18 cellular contexts compared by ENCODE assay signal in the genomic region with DNA sequence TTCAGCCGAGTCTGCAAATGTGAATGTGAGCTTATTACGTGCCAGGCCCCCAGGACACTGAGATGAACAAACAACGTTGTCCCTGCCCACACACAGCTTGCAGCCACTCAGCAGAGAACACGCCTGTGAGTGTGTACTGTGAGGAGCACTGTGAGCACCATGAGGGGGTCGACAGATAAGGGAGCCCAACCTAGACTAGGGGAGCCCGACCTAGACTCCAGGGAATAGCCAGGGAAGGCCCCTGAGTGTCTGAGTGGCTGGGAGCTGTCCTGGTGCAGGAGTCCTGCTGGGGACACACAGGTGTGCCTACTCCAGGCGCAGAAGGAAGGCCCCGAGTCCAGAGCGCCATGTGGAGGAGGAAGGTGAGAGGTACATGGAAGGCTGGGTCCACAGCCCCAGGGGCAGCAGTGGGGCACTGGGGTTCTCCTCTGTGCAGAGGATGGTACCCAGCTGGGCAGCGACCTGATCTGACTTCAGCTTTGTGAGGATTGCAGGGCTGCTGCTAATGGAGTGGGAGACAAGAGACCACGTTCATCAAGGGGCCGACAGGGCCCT. TPM values are rescaled to one million over a fixed set of nuclear protein-coding genes. Genes with fewer than 3 reads are reported as not detected.
A peak's percentile ranks its signal among the peaks of the same experiment; 100 is the strongest.
DNase-seq lines count a peak whose midpoint lies in the region; ATAC-seq, FAIRE-seq and TF ChIP-seq lines count a peak whose summit lies in the region.
"Had no signal": no experiment of that assay in that cellular context is flagged by ENCODE, and none has a peak within 500 bp of the region (broad histone marks: within the 10 kb centered on the region; RNA-seq: fewer than 3 reads in every experiment).

No MANE protein-coding gene starts in this region.

- ATAC-seq in SK-N-SH treated with all-trans-retinoic acid at 6 μM for 48 hours (peak; percentile 31; the same call in 2 of the 3 replicates), left lobe of liver (peak; percentile 23), HG03108 (IDR thresholded peaks at IDR 0.05; ENCODE audit: unreplicated experiment) (no peak)
- ATAC-seq: activated naive CD8-positive, alpha-beta T cell treated with anti-CD3 and anti-CD28 coated beads, Interleukin-2, amount 50 U/mL, for 24 hours; HCT116; naive thymus-derived CD4-positive, alpha-beta T cell had no signal

- no peaks in the 10 kb centered on the region for H3K9me3 ChIP-seq in small intestine (ENCODE audit: control insufficient read depth, low read depth)
- H3K9me3 ChIP-seq: Caco-2, SJSA1 had no signal

- H3K4me1 ChIP-seq in small intestine (ENCODE audit: control insufficient read depth in 2 of 2, insufficient read depth in 1 of 2, low read depth in 1 of 2, low read length in 1 of 2) = peaks cover 4 to 8% of the 10 kb centered on the region in 2 donors

- FAIRE-seq in small intestine (lab: Jason Lieb, UNC) = no peak
- FAIRE-seq: HTR-8/SVneo had no signal

- WGBS in small intestine, 3 donors = 21 to 48% (median 30%) methylated on average over 10 to 12 of the region's 12 CpGs

- H3K27me3 ChIP-seq in small intestine (ENCODE audit: control insufficient read depth in 2 of 2, insufficient read depth in 2 of 2, low read length in 2 of 2) = no peaks in the 10 kb centered on the region
- H3K27me3 ChIP-seq: SJSA1 had no signal

- DNase-seq in NCI-H1092 treated with DMSO at 0.1 percent for 48 hours (lab: John Stamatoyannopoulos, UW) (peak; percentile 81), NCI-H1092 (lab: John Stamatoyannopoulos, UW) (no peak), left lobe of liver (ENCODE audit: low spot score) (no peak), small intestine (peak; percentile 40), NCI-H748 (lab: John Stamatoyannopoulos, UW; ENCODE audit: unreplicated experiment) (no peak), CD1c-positive myeloid dendritic cell (ENCODE audit: extremely low spot score) (no peak)
- DNase-seq: 8988T; activated CD8-positive, alpha-beta memory T cell treated with anti-CD3 and anti-CD28 coated beads, Interleukin-2, amount 50 U/mL, for 4 hours; activated naive CD8-positive, alpha-beta T cell treated with anti-CD3 and anti-CD28 coated beads, Interleukin-2, amount 50 U/mL, for 24 hours; Caco-2; dermis blood vessel endothelial cell; naive thymus-derived CD4-positive, alpha-beta T cell; trophoblast cell had no signal

- H3K36me3 ChIP-seq in small intestine (ENCODE audit: control insufficient read depth in 2 of 2, insufficient read depth in 2 of 2, low read length in 2 of 2) = no peaks in the 10 kb centered on the region

- H3K4me3 ChIP-seq in small intestine (ENCODE audit: low read depth in 1 of 2, low read length in 2 of 2) = no peak overlapping the region
- H3K4me3 ChIP-seq: SJSA1 had no signal

- peak overlapping the region in 1 of 2 donors; percentile 74 for H3K27ac ChIP-seq in small intestine (ENCODE audit: low read depth in 1 of 2, low read length in 1 of 2)
- H3K27ac ChIP-seq: SJSA1 had no signal

TF ChIP-seq in SK-N-SH treated with all-trans-retinoic acid at 6 μM for 48 hours, 23 proteins besides CTCF, POLR2A, EP300 and RAD21:
- TF ChIP-seq, protein P1, sequence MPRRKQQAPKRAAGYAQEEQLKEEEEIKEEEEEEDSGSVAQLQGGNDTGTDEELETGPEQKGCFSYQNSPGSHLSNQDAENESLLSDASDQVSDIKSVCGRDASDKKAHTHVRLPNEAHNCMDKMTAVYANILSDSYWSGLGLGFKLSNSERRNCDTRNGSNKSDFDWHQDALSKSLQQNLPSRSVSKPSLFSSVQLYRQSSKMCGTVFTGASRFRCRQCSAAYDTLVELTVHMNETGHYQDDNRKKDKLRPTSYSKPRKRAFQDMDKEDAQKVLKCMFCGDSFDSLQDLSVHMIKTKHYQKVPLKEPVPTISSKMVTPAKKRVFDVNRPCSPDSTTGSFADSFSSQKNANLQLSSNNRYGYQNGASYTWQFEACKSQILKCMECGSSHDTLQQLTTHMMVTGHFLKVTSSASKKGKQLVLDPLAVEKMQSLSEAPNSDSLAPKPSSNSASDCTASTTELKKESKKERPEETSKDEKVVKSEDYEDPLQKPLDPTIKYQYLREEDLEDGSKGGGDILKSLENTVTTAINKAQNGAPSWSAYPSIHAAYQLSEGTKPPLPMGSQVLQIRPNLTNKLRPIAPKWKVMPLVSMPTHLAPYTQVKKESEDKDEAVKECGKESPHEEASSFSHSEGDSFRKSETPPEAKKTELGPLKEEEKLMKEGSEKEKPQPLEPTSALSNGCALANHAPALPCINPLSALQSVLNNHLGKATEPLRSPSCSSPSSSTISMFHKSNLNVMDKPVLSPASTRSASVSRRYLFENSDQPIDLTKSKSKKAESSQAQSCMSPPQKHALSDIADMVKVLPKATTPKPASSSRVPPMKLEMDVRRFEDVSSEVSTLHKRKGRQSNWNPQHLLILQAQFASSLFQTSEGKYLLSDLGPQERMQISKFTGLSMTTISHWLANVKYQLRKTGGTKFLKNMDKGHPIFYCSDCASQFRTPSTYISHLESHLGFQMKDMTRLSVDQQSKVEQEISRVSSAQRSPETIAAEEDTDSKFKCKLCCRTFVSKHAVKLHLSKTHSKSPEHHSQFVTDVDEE (CRISPR knock-in tag; IDR thresholded peaks at IDR 0.05) = no peak
- TF ChIP-seq, protein P2, sequence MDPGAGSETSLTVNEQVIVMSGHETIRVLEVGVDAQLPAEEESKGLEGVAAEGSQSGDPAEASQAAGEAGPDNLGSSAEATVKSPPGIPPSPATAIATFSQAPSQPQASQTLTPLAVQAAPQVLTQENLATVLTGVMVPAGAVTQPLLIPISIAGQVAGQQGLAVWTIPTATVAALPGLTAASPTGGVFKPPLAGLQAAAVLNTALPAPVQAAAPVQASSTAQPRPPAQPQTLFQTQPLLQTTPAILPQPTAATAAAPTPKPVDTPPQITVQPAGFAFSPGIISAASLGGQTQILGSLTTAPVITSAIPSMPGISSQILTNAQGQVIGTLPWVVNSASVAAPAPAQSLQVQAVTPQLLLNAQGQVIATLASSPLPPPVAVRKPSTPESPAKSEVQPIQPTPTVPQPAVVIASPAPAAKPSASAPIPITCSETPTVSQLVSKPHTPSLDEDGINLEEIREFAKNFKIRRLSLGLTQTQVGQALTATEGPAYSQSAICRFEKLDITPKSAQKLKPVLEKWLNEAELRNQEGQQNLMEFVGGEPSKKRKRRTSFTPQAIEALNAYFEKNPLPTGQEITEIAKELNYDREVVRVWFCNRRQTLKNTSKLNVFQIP (CRISPR knock-in tag; IDR thresholded peaks at IDR 0.05; ENCODE audit: borderline replicate concordance, low read depth) = no peak
- TF ChIP-seq ZNF8 (CRISPR knock-in tag; IDR thresholded peaks at IDR 0.05) (no peak), GLIS3 (CRISPR knock-in tag; IDR thresholded peaks at IDR 0.05) (no peak), ZC3H10 (CRISPR knock-in tag; IDR thresholded peaks at IDR 0.05) (no peak), ZFP3 (CRISPR knock-in tag; IDR thresholded peaks at IDR 0.05) (no peak), SNAI2 (CRISPR knock-in tag; IDR thresholded peaks at IDR 0.05) (no peak), CSDC2 (CRISPR knock-in tag; IDR thresholded peaks at IDR 0.05) (no peak), ZNF565 (CRISPR knock-in tag; conservative IDR thresholded peaks at IDR 0.05; ENCODE audit: low read depth) (no peak), BACH2 (CRISPR knock-in tag; IDR thresholded peaks at IDR 0.05; ENCODE audit: borderline replicate concordance) (no peak), ESRRG (CRISPR knock-in tag; IDR thresholded peaks at IDR 0.05) (no peak), ZFP30 (CRISPR knock-in tag; IDR thresholded peaks at IDR 0.05) (no peak), ARNTL (CRISPR knock-in tag; IDR thresholded peaks at IDR 0.05; ENCODE audit: borderline replicate concordance, low read depth) (no peak), ISL1 (CRISPR knock-in tag; IDR thresholded peaks at IDR 0.05) (no peak), ZNF70 (CRISPR knock-in tag; IDR thresholded peaks at IDR 0.05) (no peak), OSR1 (CRISPR knock-in tag; IDR thresholded peaks at IDR 0.05) (no peak)
- TF ChIP-seq, protein P3, sequence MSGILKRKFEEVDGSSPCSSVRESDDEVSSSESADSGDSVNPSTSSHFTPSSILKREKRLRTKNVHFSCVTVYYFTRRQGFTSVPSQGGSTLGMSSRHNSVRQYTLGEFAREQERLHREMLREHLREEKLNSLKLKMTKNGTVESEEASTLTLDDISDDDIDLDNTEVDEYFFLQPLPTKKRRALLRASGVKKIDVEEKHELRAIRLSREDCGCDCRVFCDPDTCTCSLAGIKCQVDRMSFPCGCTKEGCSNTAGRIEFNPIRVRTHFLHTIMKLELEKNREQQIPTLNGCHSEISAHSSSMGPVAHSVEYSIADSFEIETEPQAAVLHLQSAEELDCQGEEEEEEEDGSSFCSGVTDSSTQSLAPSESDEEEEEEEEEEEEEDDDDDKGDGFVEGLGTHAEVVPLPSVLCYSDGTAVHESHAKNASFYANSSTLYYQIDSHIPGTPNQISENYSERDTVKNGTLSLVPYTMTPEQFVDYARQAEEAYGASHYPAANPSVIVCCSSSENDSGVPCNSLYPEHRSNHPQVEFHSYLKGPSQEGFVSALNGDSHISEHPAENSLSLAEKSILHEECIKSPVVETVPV (CRISPR knock-in tag; IDR thresholded peaks at IDR 0.05) = no peak
- TF ChIP-seq, protein P4, sequence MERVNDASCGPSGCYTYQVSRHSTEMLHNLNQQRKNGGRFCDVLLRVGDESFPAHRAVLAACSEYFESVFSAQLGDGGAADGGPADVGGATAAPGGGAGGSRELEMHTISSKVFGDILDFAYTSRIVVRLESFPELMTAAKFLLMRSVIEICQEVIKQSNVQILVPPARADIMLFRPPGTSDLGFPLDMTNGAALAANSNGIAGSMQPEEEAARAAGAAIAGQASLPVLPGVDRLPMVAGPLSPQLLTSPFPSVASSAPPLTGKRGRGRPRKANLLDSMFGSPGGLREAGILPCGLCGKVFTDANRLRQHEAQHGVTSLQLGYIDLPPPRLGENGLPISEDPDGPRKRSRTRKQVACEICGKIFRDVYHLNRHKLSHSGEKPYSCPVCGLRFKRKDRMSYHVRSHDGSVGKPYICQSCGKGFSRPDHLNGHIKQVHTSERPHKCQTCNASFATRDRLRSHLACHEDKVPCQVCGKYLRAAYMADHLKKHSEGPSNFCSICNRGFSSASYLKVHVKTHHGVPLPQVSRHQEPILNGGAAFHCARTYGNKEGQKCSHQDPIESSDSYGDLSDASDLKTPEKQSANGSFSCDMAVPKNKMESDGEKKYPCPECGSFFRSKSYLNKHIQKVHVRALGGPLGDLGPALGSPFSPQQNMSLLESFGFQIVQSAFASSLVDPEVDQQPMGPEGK (CRISPR knock-in tag; IDR thresholded peaks at IDR 0.05; ENCODE audit: borderline replicate concordance) = no peak
TF ChIP-seq in SK-N-SH treated with all-trans-retinoic acid at 6 μM for 48 hours: peak in this region for 0.

RNA-seq across cellular contexts. Expression of a gene that starts 36.5 kb away (rescaled TPM):
- total RNA-seq in left lobe of liver = 139 TPM
- 10 to 100 TPM; 42.4 to 47.2 (median 43.8) TPM for polyA plus RNA-seq in small intestine
- polyA plus RNA-seq: naive thymus-derived CD4-positive, alpha-beta T cell had no signal

Comparison
In these comparisons a context has a peak if more than half of its experiments do, and no peak if none do; other contexts are left out.
1. DNase-seq: peak in NCI-H1092 treated with DMSO at 0.1 percent for 48 hours (single experiment) and small intestine (single experiment); none in NCI-H1092 (single experiment), left lobe of liver (single experiment), NCI-H748 (single experiment) and CD1c-positive myeloid dendritic cell (single experiment).